ENCODE assay signal across 10 cellular contexts in genomic region chr5:178590924-178591423, GRCh38. TPM values are rescaled to one million over a fixed set of nuclear protein-coding genes. Genes with fewer than 3 reads are reported as not detected.
DNase-seq lines count a peak whose midpoint lies in the region; ATAC-seq, FAIRE-seq and TF ChIP-seq lines count a peak whose summit lies in the region.
"Had no signal": no experiment of that assay in that cellular context is flagged by ENCODE, and none has a peak within 500 bp of the region (broad histone marks: within the 10 kb centered on the region; RNA-seq: fewer than 3 reads in every experiment).

No MANE protein-coding gene starts in this region.

- H3F3A ChIP-seq in GM23338 (replicated peaks; ENCODE audit: low read depth): peaks cover 6% of the 10 kb centered on the region; the same call in 1 of the 2 replicates

- H3K4me1 ChIP-seq in GM23338 (ENCODE audit: insufficient read depth) (peaks cover 18% of the 10 kb centered on the region), spleen (peaks cover 0 to 33% (median 20%) of the 10 kb centered on the region in 6 donors)

- H3K79me2 ChIP-seq in GM23338 (replicated peaks; ENCODE audit: insufficient read depth): peaks cover 10% of the 10 kb centered on the region; the same call in 1 of the 2 replicates

- TF ChIP-seq CTCF in GM23338 (conservative IDR thresholded peaks at IDR 0.05; ENCODE audit: low read depth in 2 of 2) (no peak), spleen (IDR thresholded peaks at IDR 0.05 in 8 of 11, conservative IDR thresholded peaks at IDR 0.05 in 3 of 11) (peak in 2 of 11 experiments; percentile 1 to 4)

- H3K27me3 Mint-ChIP-seq in GM23338 (ENCODE audit: insufficient read depth, low read depth, poor library complexity): peaks cover 32% of the 10 kb centered on the region
- peaks cover 44% of the 10 kb centered on the region for H3K27me3 Mint-ChIP-seq in activated naive CD8-positive, alpha-beta T cell treated with anti-CD3 and anti-CD28 coated beads, Interleukin-2, amount 50 U/mL, for 24 hours

- H3K27ac ChIP-seq in GM23338 (ENCODE audit: low read depth) (no peak overlapping the region), spleen (no peak overlapping the region)
- H3K27ac ChIP-seq: body of pancreas had no signal

- 37 to 44% (median 41%) methylated on average over 9 of the region's 9 CpGs for WGBS in spleen, 5 donors

- peak overlapping the region; percentile 79 for H3K4me3 Mint-ChIP-seq in GM23338
- peak overlapping the region; percentile 65 for H3K4me3 Mint-ChIP-seq in activated naive CD8-positive, alpha-beta T cell treated with anti-CD3 and anti-CD28 coated beads, Interleukin-2, amount 50 U/mL, for 24 hours

- H4K20me1 ChIP-seq in GM23338 (replicated peaks; ENCODE audit: insufficient read depth): no peaks in the 10 kb centered on the region

- no peaks in the 10 kb centered on the region for H3K9me2 ChIP-seq in GM23338 (ENCODE audit: insufficient read depth)

- peak overlapping the region; percentile 79; the same call in 1 of the 2 replicates for H3K4me2 ChIP-seq in GM23338

- H3K4me1 Mint-ChIP-seq in GM23338: peaks cover 33% of the 10 kb centered on the region
- H3K4me1 Mint-ChIP-seq in activated naive CD8-positive, alpha-beta T cell treated with anti-CD3 and anti-CD28 coated beads, Interleukin-2, amount 50 U/mL, for 24 hours: peaks cover 5% of the 10 kb centered on the region

- H3K9me3 Mint-ChIP-seq in GM23338: peaks cover 20% of the 10 kb centered on the region
- H3K9me3 Mint-ChIP-seq in activated naive CD8-positive, alpha-beta T cell treated with anti-CD3 and anti-CD28 coated beads, Interleukin-2, amount 50 U/mL, for 24 hours: peaks cover 22% of the 10 kb centered on the region

- peaks cover 20% of the 10 kb centered on the region for H3K36me3 Mint-ChIP-seq in GM23338 (ENCODE audit: low read depth)
- H3K36me3 Mint-ChIP-seq in activated naive CD8-positive, alpha-beta T cell treated with anti-CD3 and anti-CD28 coated beads, Interleukin-2, amount 50 U/mL, for 24 hours (ENCODE audit: low read depth): peaks cover 16% of the 10 kb centered on the region

- H2AFZ ChIP-seq in GM23338: no peak overlapping the region

- no peak for DNase-seq in GM23338 (ENCODE audit: low spot score)
- no peak for DNase-seq in activated naive CD8-positive, alpha-beta T cell treated with anti-CD3 and anti-CD28 coated beads, Interleukin-2, amount 50 U/mL, for 24 hours
- DNase-seq in hepatic stellate cell (ENCODE audit: low spot score): peak; percentile 47
- DNase-seq in spleen: no peak
- DNase-seq in sciatic nerve (ENCODE audit: low spot score): no peak
- DNase-seq in DMS53 (lab: John Stamatoyannopoulos, UW): no peak
- no peak for DNase-seq in GM12892 (ENCODE audit: insufficient read length)
- no peak for DNase-seq in occipital lobe (lab: John Stamatoyannopoulos, UW)
- DNase-seq: NCI-H1436 treated with DMSO at 0.1 percent for 48 hours had no signal

- no peak for ATAC-seq in GM23338
- no peak for ATAC-seq in activated naive CD8-positive, alpha-beta T cell treated with anti-CD3 and anti-CD28 coated beads, Interleukin-2, amount 50 U/mL, for 24 hours
- no peak for ATAC-seq in sciatic nerve

- H3K9me3 ChIP-seq in spleen: peaks cover 5 to 22% (median 21%) of the 10 kb centered on the region in 8 donors

- no peak overlapping the region for H3K27ac Mint-ChIP-seq in GM23338
- no peak overlapping the region for H3K27ac Mint-ChIP-seq in activated naive CD8-positive, alpha-beta T cell treated with anti-CD3 and anti-CD28 coated beads, Interleukin-2, amount 50 U/mL, for 24 hours

- intact Hi-C loops in spleen (cut with DNase I; ENCODE audit: low total_unique reads): no loop called here
- intact Hi-C loops in sciatic nerve (cut with DNase I): loop anchor here (5.0 kb wide), 1 partner anchor 314 kb away; no protein-coding TSS in a partner anchor

- H3K36me3 ChIP-seq in GM23338 (ENCODE audit: insufficient read depth) (peaks cover 7% of the 10 kb centered on the region; the same call in 1 of the 2 replicates), spleen (peaks cover 0 to 11% (median 0%) of the 10 kb centered on the region in 6 donors)

- H3K27me3 ChIP-seq in GM23338 (ENCODE audit: insufficient read depth): peaks cover 25% of the 10 kb centered on the region
- peaks cover 0 to 51% (median 29%) of the 10 kb centered on the region in 7 donors for H3K27me3 ChIP-seq in spleen (replicated peaks in 1 of 7)

- peak overlapping the region; percentile 60 for H3K4me3 ChIP-seq in GM23338
- H3K4me3 ChIP-seq in spleen: peak overlapping the region in 6 of 8 donors; percentile 39 to 77 (median 57)
- H3K4me3 ChIP-seq: body of pancreas had no signal

- FAIRE-seq in GM12892 (lab: Jason Lieb, UNC): no peak

- TF ChIP-seq POLR2A in spleen (IDR thresholded peaks at IDR 0.05) (no peak), GM12892 (IDR thresholded peaks at IDR 0.05; ENCODE audit: low read depth, low read length) (no peak)

TF ChIP-seq in GM23338, 12 proteins besides CTCF, POLR2A, EP300 and RAD21 (continues in another document):
- TF ChIP-seq NANOG (IDR thresholded peaks at IDR 0.05; ENCODE audit: borderline replicate concordance): no peak
- TF ChIP-seq REST (IDR thresholded peaks at IDR 0.05; ENCODE audit: unreplicated experiment): no peak
- no peak for TF ChIP-seq EZH2 (IDR thresholded peaks at IDR 0.05; ENCODE audit: low read depth, unreplicated experiment)
- no peak for TF ChIP-seq STAT1 (IDR thresholded peaks at IDR 0.05; ENCODE audit: unreplicated experiment)
- TF ChIP-seq ZNF331 (CRISPR knock-in tag; IDR thresholded peaks at IDR 0.05; ENCODE audit: low read depth): no peak

RNA-seq across cellular contexts. Expression of gene COL23A1, which starts 0.8 kb away (rescaled TPM):
- total RNA-seq in GM23338 (2014; rRNA removed; shearing (Covaris generic)): 6.8 and 8.2 TPM in 2 replicates
- polyA plus RNA-seq in GM23338 (2016; fragmentation: Nextera tagmentation; extraction: Ambion mirVana) (4.8 and 6.6 TPM in 2 replicates), spleen (1 to 10 TPM; 1.7 to 3.1 (median 2.2) TPM)
- total RNA-seq in spleen (1 to 10 TPM in 5 of 7 donors, under 1 TPM in 2; 0.63 to 3.8 (median 1.2) TPM), sciatic nerve (10.7 TPM), occipital lobe (0.16 TPM)
- not detected for polyA plus RNA-seq in GM12892 (2012; ENCODE audit: missing spikeins)
- total RNA-seq: body of pancreas had no signal

RNA-seq across cellular contexts. Expression of gene CLK4, which starts 35.9 kb away (rescaled TPM):
- total RNA-seq in GM23338 (2014; rRNA removed; shearing (Covaris generic)): 9.9 and 15.3 TPM in 2 replicates
- 9.6 and 18.1 TPM in 2 replicates for polyA plus RNA-seq in GM23338 (2016; fragmentation: Nextera tagmentation; extraction: Ambion mirVana)
- total RNA-seq in spleen: 10 to 100 TPM; 35.1 to 95.9 (median 54.8) TPM
- polyA plus RNA-seq in spleen: 10 to 100 TPM; 30.2 to 53.3 (median 44.4) TPM
- total RNA-seq in sciatic nerve: 52.8 TPM
- 13.8 TPM for polyA plus RNA-seq in GM12892 (2012; ENCODE audit: missing spikeins)
- total RNA-seq in occipital lobe: 72.4 TPM
